Comparison of ENCODE assay signal across 32 cellular contexts in genomic region chr11:59785818-59786217, GRCh38. TPM values are rescaled to one million over a fixed set of nuclear protein-coding genes. Genes with fewer than 3 reads are reported as not detected.
"Had no signal": no experiment of that assay in that cellular context is flagged by ENCODE, and none has a peak within 500 bp of the region (broad histone marks: within the 10 kb centered on the region; RNA-seq: fewer than 3 reads in every experiment).

No MANE protein-coding gene starts in this region.

- H3K27me3 ChIP-seq: brain microvascular endothelial cell, sigmoid colon, spleen, testis had no signal

- H3K27ac ChIP-seq: sigmoid colon, testis had no signal

- H3K9me3 ChIP-seq: sigmoid colon, testis had no signal

- H3K4me3 Mint-ChIP-seq: activated B cell treated with CpG ODN at 0.5 μM for 24 hours; activated CD4-positive, alpha-beta T cell treated with anti-CD3 and anti-CD28 coated beads for 36 hours; activated CD8-positive, alpha-beta memory T cell treated with anti-CD3 and anti-CD28 coated beads, Interleukin-2, amount 10 ng/mL, durations not matched to agents 7 days and 5 days; activated naive CD4-positive, alpha-beta T cell treated with anti-CD3 and anti-CD28 coated beads, Interleukin-2, amount 50 U/mL, for 24 hours; immature natural killer cell; naive B cell; neural crest cell; type B pancreatic cell had no signal

- H3K27ac Mint-ChIP-seq: activated B cell treated with CpG ODN at 0.5 μM for 24 hours; activated CD4-positive, alpha-beta T cell treated with anti-CD3 and anti-CD28 coated beads for 36 hours; activated naive CD4-positive, alpha-beta T cell treated with anti-CD3 and anti-CD28 coated beads, Interleukin-2, amount 50 U/mL, for 24 hours; type B pancreatic cell had no signal

- H3K9me3 Mint-ChIP-seq: activated B cell treated with CpG ODN at 0.5 μM for 24 hours; activated naive CD4-positive, alpha-beta T cell treated with anti-CD3 and anti-CD28 coated beads, Interleukin-2, amount 50 U/mL, for 24 hours; immature natural killer cell; neural crest cell had no signal

- H3K4me1 ChIP-seq: testis had no signal

- ATAC-seq: activated CD4-positive, alpha-beta T cell treated with anti-CD3 and anti-CD28 coated beads for 36 hours; activated CD8-positive, alpha-beta memory T cell treated with anti-CD3 and anti-CD28 coated beads, Interleukin-2, amount 10 ng/mL, durations not matched to agents 7 days and 5 days; esophagus mucosa had no signal

- H3K4me1 Mint-ChIP-seq: activated CD4-positive, alpha-beta T cell treated with anti-CD3 and anti-CD28 coated beads for 36 hours; activated naive CD4-positive, alpha-beta T cell treated with anti-CD3 and anti-CD28 coated beads, Interleukin-2, amount 50 U/mL, for 24 hours; neural crest cell had no signal

- H3K27me3 Mint-ChIP-seq: activated B cell treated with CpG ODN at 0.5 μM for 24 hours; activated CD4-positive, alpha-beta T cell treated with anti-CD3 and anti-CD28 coated beads for 36 hours; activated CD8-positive, alpha-beta memory T cell treated with anti-CD3 and anti-CD28 coated beads, Interleukin-2, amount 10 ng/mL, durations not matched to agents 7 days and 5 days; activated naive CD4-positive, alpha-beta T cell treated with anti-CD3 and anti-CD28 coated beads, Interleukin-2, amount 50 U/mL, for 24 hours; naive B cell; type B pancreatic cell had no signal

- H3K4me3 ChIP-seq: sigmoid colon, spleen, testis had no signal

- DNase-seq: activated B cell treated with CpG ODN at 0.5 μM for 24 hours; activated CD4-positive, alpha-beta T cell treated with anti-CD3 and anti-CD28 coated beads for 36 hours; activated CD4-positive, alpha-beta T cell treated with anti-CD3 and anti-CD28 coated beads, Interleukin-2, amount 50 U/mL, for 4 hours; activated CD8-positive, alpha-beta memory T cell treated with anti-CD3 and anti-CD28 coated beads, Interleukin-2, amount 10 ng/mL, durations not matched to agents 7 days and 5 days; activated gamma-delta T cell treated with Interleukin-2 at 50 U/mL for 16 hours; activated T-cell treated with anti-CD3 and anti-CD28 coated beads for 4 hours; aorta; brain microvascular endothelial cell; caudate nucleus; dermis blood vessel endothelial cell; effector CD8-positive, alpha-beta T cell; foreskin melanocyte; immature natural killer cell; mesendoderm; naive B cell; posterior cingulate gyrus; sigmoid colon; spleen; stimulated activated CD4-positive, alpha-beta T cell treated with anti-CD3 and anti-CD28 coated beads, Interleukin-4, amount 100 ng/mL, for 1 hour; stimulated activated naive CD4-positive, alpha-beta T cell; T1000; testis had no signal

RNA-seq across cellular contexts. Expression of gene CBLIF, which starts 59.5 kb away (rescaled TPM):
- total RNA-seq: activated B cell treated with CpG ODN at 0.5 μM for 24 hours; activated CD4-positive, alpha-beta T cell treated with anti-CD3 and anti-CD28 coated beads for 36 hours; activated CD8-positive, alpha-beta memory T cell treated with anti-CD3 and anti-CD28 coated beads, Interleukin-2, amount 10 ng/mL, durations not matched to agents 7 days and 5 days; aorta; dermis blood vessel endothelial cell; esophagus mucosa; kidney epithelial cell; liver; mucosa of gallbladder; neural crest cell; omental fat pad; renal cortical epithelial cell; sigmoid colon; spleen; T-helper 1 cell treated with Interleukin-12 subunit alpha and Interleukin-12 subunit beta and Interleukin-4 antibody, amounts not matched to agents 30 ng/mL and 1 ng/mL, for 36 hours had no signal
- polyA plus RNA-seq: immature natural killer cell, liver, spleen had no signal
